ENCODE assay signal across 8 cellular contexts in the genomic region with DNA sequence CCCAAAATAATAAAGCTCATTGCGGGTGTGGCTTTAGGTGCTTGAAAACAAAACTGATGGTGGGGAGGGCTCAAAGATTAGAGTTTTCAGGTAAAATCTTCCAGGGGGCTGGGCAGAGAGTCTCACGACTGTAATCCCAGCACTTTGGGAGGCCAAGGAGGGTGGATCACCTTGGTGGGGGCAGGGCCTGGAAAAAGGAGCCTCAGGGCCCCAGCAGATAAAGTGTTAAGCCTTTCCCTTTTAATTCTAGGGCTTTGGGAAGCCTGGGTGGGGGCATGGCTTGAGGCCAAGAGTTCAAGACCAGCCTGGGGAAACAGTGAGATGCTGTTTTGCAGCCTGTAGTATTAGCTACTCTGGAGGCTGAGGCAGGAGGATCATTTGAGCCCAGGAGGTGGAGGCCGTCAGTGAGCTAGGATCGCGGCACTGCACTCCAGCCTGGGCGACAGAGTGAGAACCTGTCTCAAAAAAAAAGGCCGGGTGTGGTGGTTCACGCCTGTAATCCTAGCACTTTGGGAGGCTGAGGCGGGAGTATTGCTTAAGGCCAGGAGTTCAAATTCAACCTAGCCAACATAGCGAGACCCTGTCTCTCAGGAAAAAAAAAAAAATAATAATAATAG.
DNase-seq lines count a peak whose midpoint lies in the region; ATAC-seq, FAIRE-seq and TF ChIP-seq lines count a peak whose summit lies in the region.

No MANE protein-coding gene starts in this region.

- H3K36me3 ChIP-seq in SU-DHL-6 (ENCODE audit: low read length): no peaks in the 10 kb centered on the region

- DNase-seq in fibroblast of pulmonary artery (ENCODE audit: low read depth) (no peak), skeletal muscle cell (ENCODE audit: low read depth) (no peak), NCI-H1436 treated with DMSO at 0.1 percent for 48 hours (lab: John Stamatoyannopoulos, UW) (no peak), inferior parietal cortex (ENCODE audit: extremely low spot score) (no peak), urothelium cell line (ENCODE audit: low spot score) (no peak)

- FAIRE-seq in urothelium cell line (lab: Jason Lieb, UNC): no peak

- H3K27ac ChIP-seq in SU-DHL-6 (ENCODE audit: low read depth, low read length): no peak overlapping the region

- peak overlapping the region; percentile 78; the same call in 1 of the 2 replicates for H3K4me3 ChIP-seq in GM08714 (ENCODE audit: low read length)
- H3K4me3 ChIP-seq in SU-DHL-6 (ENCODE audit: insufficient read depth, low read length, poor library complexity, severe bottlenecking): no peak overlapping the region
- peak overlapping the region; percentile 84 for H3K4me3 ChIP-seq in fibroblast of pulmonary artery (replicated peaks; ENCODE audit: low read depth, low read length)
- H3K4me3 ChIP-seq in skeletal muscle cell (ENCODE audit: low read depth, low read length): peak overlapping the region; percentile 77

- H3K9me3 ChIP-seq in SU-DHL-6 (ENCODE audit: insufficient read depth, low read length): no peaks in the 10 kb centered on the region

- no peaks in the 10 kb centered on the region for H3K9me2 ChIP-seq in SU-DHL-6 (replicated peaks; ENCODE audit: insufficient read depth, low read length)

- H3F3A ChIP-seq in SU-DHL-6 (ENCODE audit: insufficient read depth): no peaks in the 10 kb centered on the region

- no peaks in the 10 kb centered on the region for H3K27me3 ChIP-seq in SU-DHL-6 (ENCODE audit: low read length)

- TF ChIP-seq CTCF in SU-DHL-6 (IDR thresholded peaks at IDR 0.05; ENCODE audit: insufficient read depth, low read length, poor library complexity, severe bottlenecking) (no peak), fibroblast of pulmonary artery (IDR thresholded peaks at IDR 0.05; ENCODE audit: low read length, missing control alignments) (no peak)

- H3K79me2 ChIP-seq in SU-DHL-6 (ENCODE audit: insufficient read depth, low read length): peaks cover 15% of the 10 kb centered on the region

- no peak overlapping the region for H2AFZ ChIP-seq in SU-DHL-6 (ENCODE audit: low read depth, low read length, severe bottlenecking)

- ATAC-seq in HG02938 (IDR thresholded peaks at IDR 0.05; ENCODE audit: unreplicated experiment): no peak

- H4K20me1 ChIP-seq in SU-DHL-6 (ENCODE audit: low read depth, low read length): no peaks in the 10 kb centered on the region

- H3K9ac ChIP-seq in SU-DHL-6 (ENCODE audit: low read length): no peak overlapping the region

- H3K4me2 ChIP-seq in SU-DHL-6 (ENCODE audit: low read depth, low read length, poor library complexity, severe bottlenecking): peak overlapping the region; percentile 89
